ENCODE assay signal across 13 cellular contexts in the genomic region with DNA sequence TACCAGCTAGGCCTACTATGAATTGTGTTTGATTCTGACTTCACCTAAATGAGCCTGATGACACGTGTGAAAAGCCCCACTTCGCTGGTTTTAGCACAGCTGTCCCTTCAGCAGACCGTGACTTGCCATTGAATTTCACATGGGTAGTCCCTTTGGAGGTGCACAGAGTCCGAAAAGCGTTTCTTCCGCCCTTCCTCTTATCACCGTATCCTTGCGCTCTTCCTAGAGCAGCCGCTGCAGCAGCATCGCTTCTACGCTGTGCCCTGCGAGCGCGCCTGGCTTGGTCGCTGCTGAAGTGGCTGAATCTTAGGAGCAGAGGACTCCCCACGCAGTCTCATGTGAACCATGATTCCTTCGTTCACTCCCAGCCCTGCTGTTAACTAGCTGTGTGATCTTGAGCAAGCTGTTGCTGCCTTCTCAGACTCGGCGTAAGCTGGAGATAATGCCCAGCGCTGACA.
DNase-seq lines count a peak whose midpoint lies in the region; ATAC-seq and TF ChIP-seq lines count a peak whose summit lies in the region.
"Had no signal": no experiment of that assay in that cellular context is flagged by ENCODE, and none has a peak within 500 bp of the region (broad histone marks: within the 10 kb centered on the region; RNA-seq: fewer than 3 reads in every experiment).

No MANE protein-coding gene starts in this region.

- no peaks in the 10 kb centered on the region for H3K27me3 Mint-ChIP-seq in brain
- H3K27me3 Mint-ChIP-seq: naive B cell had no signal

- peak overlapping the region; percentile 63 to 98 (median 94) for H3K27ac Mint-ChIP-seq in brain
- H3K27ac Mint-ChIP-seq: activated T-cell treated with anti-CD3 and anti-CD28 coated beads, Interleukin-2, amount 50 U/mL, for 72 hours; naive B cell had no signal

- no peak overlapping the region for H3K4me3 Mint-ChIP-seq in brain
- H3K4me3 Mint-ChIP-seq: activated T-cell treated with anti-CD3 and anti-CD28 coated beads, Interleukin-2, amount 50 U/mL, for 72 hours had no signal

- no peak for TF ChIP-seq CTCF in brain (conservative IDR thresholded peaks at IDR 0.05)

- H3K4me1 Mint-ChIP-seq in brain, result peaks cover 88% of the 10 kb centered on the region
- H3K4me1 Mint-ChIP-seq: naive B cell had no signal

- peaks cover 0 to 12% (median 6%) of the 10 kb centered on the region in 5 experiments for H3K9me3 Mint-ChIP-seq in brain
- H3K9me3 Mint-ChIP-seq: activated T-cell treated with anti-CD3 and anti-CD28 coated beads, Interleukin-2, amount 50 U/mL, for 72 hours; naive B cell had no signal

- peak; percentile 45 for DNase-seq in Ammon's horn (ENCODE audit: low spot score)
- DNase-seq in NAMALWA (ENCODE audit: low spot score), result peak; percentile 4
- peak; percentile 71 for DNase-seq in midbrain (lab: John Stamatoyannopoulos, UW)
- DNase-seq in left lobe of liver (ENCODE audit: low spot score), result no peak
- no peak for DNase-seq in NK-92 (lab: John Stamatoyannopoulos, UW; ENCODE audit: unreplicated experiment)
- no peak for DNase-seq in NCI-H2081 treated with DMSO at 0.1 percent for 48 hours (lab: John Stamatoyannopoulos, UW)
- DNase-seq in cerebellum (ENCODE audit: low spot score), result no peak
- DNase-seq: activated CD4-positive, alpha-beta T cell treated with anti-CD3 and anti-CD28 coated beads, Interleukin-2, amount 50 U/mL, for 1 hour; activated T-cell treated with anti-CD3 and anti-CD28 coated beads, Interleukin-2, amount 50 U/mL, for 72 hours; naive B cell; NCI-H187 treated with DMSO at 0.1 percent for 48 hours; stimulated activated CD4-positive, alpha-beta T cell treated with anti-CD3 and anti-CD28 coated beads, Interleukin-1b, Interleukin-23, amount 100 ng/mL, for 48 hours had no signal

- no peak for ATAC-seq in left lobe of liver
- ATAC-seq: activated T-cell treated with anti-CD3 and anti-CD28 coated beads, Interleukin-2, amount 50 U/mL, for 72 hours had no signal

- H3K36me3 Mint-ChIP-seq in brain, result peaks cover 3% of the 10 kb centered on the region
- H3K36me3 Mint-ChIP-seq: naive B cell had no signal

Comparison
In these comparisons a context has a peak if more than half of its experiments do, and no peak if none do; other contexts are left out.
1. DNase-seq: peak in Ammon's horn (single experiment), NAMALWA (single experiment) and midbrain (single experiment); none in left lobe of liver (single experiment), NK-92 (single experiment), NCI-H2081 treated with DMSO at 0.1 percent for 48 hours (single experiment) and cerebellum (single experiment).